ENCODE assay signal across 1 cellular context in genomic region chr1:110963666-110964399, GRCh38.
A peak's percentile ranks its signal among the peaks of the same experiment; 100 is the strongest.
TF ChIP-seq lines count a peak whose summit lies in the region.

TSS of gene LRIF1 (minus strand) at chr1:110963922. CDS start at chr1:110963688, 234 bp downstream.

TF ChIP-seq in HepG2, 621 proteins besides CTCF, POLR2A, EP300 and RAD21 (continued from another document and continues in another):
- no peak for TF ChIP-seq ZNF879 (CRISPR knock-in tag; IDR thresholded peaks at IDR 0.05)
- TF ChIP-seq KMT2A (CRISPR knock-in tag; IDR thresholded peaks at IDR 0.05), result peak; percentile 86
- TF ChIP-seq ZBTB25 (CRISPR knock-in tag; IDR thresholded peaks at IDR 0.05), result peak; percentile 43; the same call in 1 of the 2 replicates
- TF ChIP-seq KDM1A (CRISPR knock-in tag; IDR thresholded peaks at IDR 0.05), result no peak
- peak; percentile 33; the same call in 1 of the 2 replicates for TF ChIP-seq HMGXB3 (CRISPR knock-in tag; IDR thresholded peaks at IDR 0.05; ENCODE audit: borderline replicate concordance)
- TF ChIP-seq MBNL3 (CRISPR knock-in tag; conservative IDR thresholded peaks at IDR 0.05), result no peak
- TF ChIP-seq CC2D1A (CRISPR knock-in tag; IDR thresholded peaks at IDR 0.05), result no peak
- TF ChIP-seq RERE (CRISPR knock-in tag; IDR thresholded peaks at IDR 0.05; ENCODE audit: low read depth), result 0 out of 2 replicates have a peak, but pooled peaks have one; percentile 28
- TF ChIP-seq DZIP1 (CRISPR knock-in tag; IDR thresholded peaks at IDR 0.05), result no peak
- TF ChIP-seq KAT7 (CRISPR knock-in tag; IDR thresholded peaks at IDR 0.05; ENCODE audit: borderline replicate concordance), result peak; percentile 14; the same call in 1 of the 2 replicates
- no peak; the same call in 1 of the 2 replicates for TF ChIP-seq MXD1 (CRISPR knock-in tag; IDR thresholded peaks at IDR 0.05)
- peak; percentile 66; the same call in 1 of the 2 replicates for TF ChIP-seq SALL2 (CRISPR knock-in tag; IDR thresholded peaks at IDR 0.05)
- TF ChIP-seq ZNF644 (CRISPR knock-in tag; IDR thresholded peaks at IDR 0.05; ENCODE audit: low read depth), result no peak
- no peak for TF ChIP-seq KDM5A (IDR thresholded peaks at IDR 0.05; ENCODE audit: borderline replicate concordance, low read length)
- no peak for TF ChIP-seq TRIM22 (IDR thresholded peaks at IDR 0.05)
- TF ChIP-seq ZNF142 (CRISPR knock-in tag; IDR thresholded peaks at IDR 0.05), result peak; percentile 71; the same call in 1 of the 2 replicates
- peak; percentile 44 for TF ChIP-seq PTBP1 (IDR thresholded peaks at IDR 0.05; ENCODE audit: low read depth, low read length, poor library complexity, severe bottlenecking)
- peak; percentile 96 for TF ChIP-seq POLR2AphosphoS5 (IDR thresholded peaks at IDR 0.05; ENCODE audit: low read depth, low read length)
- 0 out of 2 replicates have a peak, but pooled peaks have one; percentile 35 for TF ChIP-seq ZHX2 (IDR thresholded peaks at IDR 0.05; ENCODE audit: low read depth)
- peak; percentile 56; the same call in 1 of the 2 replicates for TF ChIP-seq ZHX2 (CRISPR knock-in tag; IDR thresholded peaks at IDR 0.05; ENCODE audit: borderline replicate concordance)
